In genomic region chr2:1730047-1730937, GRCh38 we compare ENCODE assay signal across 10 cellular contexts. TPM values are rescaled to one million over a fixed set of nuclear protein-coding genes. Genes with fewer than 3 reads are reported as not detected.
DNase-seq lines count a peak whose midpoint lies in the region; ATAC-seq and TF ChIP-seq lines count a peak whose summit lies in the region.
"Had no signal": no experiment of that assay in that cellular context is flagged by ENCODE, and none has a peak within 500 bp of the region (broad histone marks: within the 10 kb centered on the region; RNA-seq: fewer than 3 reads in every experiment).

No MANE protein-coding gene starts in this region.

- CTCF ChIA-PET in GM10248 (lab: Yijun Ruan, JAX), result interaction anchor here (0.8 kb wide), 1 partner anchor 9 kb away, joined by 3 read pairs; no protein-coding TSS in a partner anchor

- no peaks in the 10 kb centered on the region for H3K36me3 ChIP-seq in right atrium auricular region

- POLR2A ChIA-PET in GM10248 (lab: Yijun Ruan, JAX), result no interaction called here

- DNase-seq in GOT3 (lab: John Stamatoyannopoulos, UW) (peak; percentile 14), amniotic stem cell (lab: John Stamatoyannopoulos, UW) (peak; percentile 64), right atrium auricular region (ENCODE audit: low spot score) (peak; percentile 59), sciatic nerve (ENCODE audit: low spot score) (peak; percentile 60), GM10248 (ENCODE audit: extremely low spot score) (no peak), NCI-H526 (lab: John Stamatoyannopoulos, UW) (no peak)
- DNase-seq: hippocampal formation had no signal

- peaks cover 0 to 62% of the 10 kb centered on the region in 2 donors for H3K4me1 ChIP-seq in right atrium auricular region

- peak overlapping the region; percentile 75 to 76 for H3K27ac ChIP-seq in right atrium auricular region

- ATAC-seq in sciatic nerve (peak; percentile 56), HG02852 (IDR thresholded peaks at IDR 0.05; ENCODE audit: unreplicated experiment) (no peak), GM19455 (IDR thresholded peaks at IDR 0.05; ENCODE audit: unreplicated experiment) (no peak)
- ATAC-seq: activated CD4-positive, CD25-positive, alpha-beta regulatory T cell treated with anti-CD3 and anti-CD28 coated beads, Interleukin-2, amount 50 U/mL, for 24 hours had no signal

- H3K4me3 ChIP-seq in right atrium auricular region, result no peak overlapping the region

- H3K9me3 ChIP-seq in right atrium auricular region, result peaks cover 2 to 3% of the 10 kb centered on the region in 2 donors

- intact Hi-C loops in sciatic nerve (cut with DNase I), result no loop called here

- TF ChIP-seq CTCF in right atrium auricular region (IDR thresholded peaks at IDR 0.05) (no peak), GM10248 (IDR thresholded peaks at IDR 0.05; ENCODE audit: control extremely low read depth, extremely low read depth, low read depth, missing control alignments) (no peak)

- no peaks in the 10 kb centered on the region for H3K27me3 ChIP-seq in right atrium auricular region

RNA-seq across cellular contexts. Expression of gene PXDN, which starts 14.0 kb away (rescaled TPM):
- total RNA-seq in right atrium auricular region (10 to 100 TPM; 25.4 to 26.9 TPM), sciatic nerve (38.1 TPM)

Comparison
In these comparisons a context has a peak if more than half of its experiments do, and no peak if none do; other contexts are left out.
1. DNase-seq: peak in GOT3 (single experiment), amniotic stem cell (single experiment), right atrium auricular region (single experiment) and sciatic nerve (single experiment); none in GM10248 (single experiment) and NCI-H526 (0 of 2).